7 cellular contexts compared by ENCODE assay signal in genomic region chr7:14978687-14979086, GRCh38.
"Had no signal": no experiment of that assay in that cellular context is flagged by ENCODE, and none has a peak within 500 bp of the region (broad histone marks: within the 10 kb centered on the region; RNA-seq: fewer than 3 reads in every experiment).

No MANE protein-coding gene starts in this region.

- FAIRE-seq: H1, H54, HTR-8/SVneo had no signal

- H3K4me1 Mint-ChIP-seq: H9 had no signal

- H3K4me3 Mint-ChIP-seq: H9 had no signal

- H3K4me3 ChIP-seq: GM23248 had no signal

- H3K9ac ChIP-seq: GM23248 had no signal

- H3K27ac Mint-ChIP-seq: H9 had no signal

- H3K27ac ChIP-seq: GM23248 had no signal

- DNase-seq: GM23248, H9, HCEC 1CT, IMR-90 had no signal

- H2AFZ ChIP-seq: GM23248 had no signal
